ENCODE assay signal across 8 cellular contexts in genomic region chrX:7927259-7928167, GRCh38. TPM values are rescaled to one million over a fixed set of nuclear protein-coding genes. Genes with fewer than 3 reads are reported as not detected.
A peak's percentile ranks its signal among the peaks of the same experiment; 100 is the strongest.
DNase-seq lines count a peak whose midpoint lies in the region; TF ChIP-seq lines count a peak whose summit lies in the region.

A gene with protein sequence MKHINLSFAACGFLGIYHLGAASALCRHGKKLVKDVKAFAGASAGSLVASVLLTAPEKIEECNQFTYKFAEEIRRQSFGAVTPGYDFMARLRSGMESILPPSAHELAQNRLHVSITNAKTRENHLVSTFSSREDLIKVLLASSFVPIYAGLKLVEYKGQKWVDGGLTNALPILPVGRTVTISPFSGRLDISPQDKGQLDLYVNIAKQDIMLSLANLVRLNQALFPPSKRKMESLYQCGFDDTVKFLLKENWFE (minus strand): TSS chrX:7927413. CDS start chrX:7926119, 1,294 bp downstream.

- H3K9me3 Mint-ChIP-seq in HFFc6 = no peaks in the 10 kb centered on the region

- POLR2A ChIA-PET in GM10248 (lab: Yijun Ruan, JAX) = no interaction called here

- peak within 1 kb of the TSS; percentile 87 for H3K4me3 Mint-ChIP-seq in HFFc6

- H3K27ac Mint-ChIP-seq in HFFc6 = peak within 1 kb of the TSS; percentile 93

- H3K27ac ChIP-seq in layer of hippocampus (ENCODE audit: low read depth, low read length) = peak within 1 kb of the TSS; percentile 30

- H3K4me3 ChIP-seq in choroid plexus epithelial cell (ENCODE audit: low read depth, low read length) = peak within 1 kb of the TSS; percentile 72

- CTCF ChIA-PET in GM10248 (lab: Yijun Ruan, JAX) = interaction anchor here (1.2 kb wide), 1 partner anchor 11 kb away, joined by 3 read pairs; no protein-coding TSS in a partner anchor

- TF ChIP-seq CTCF in GM10248 (IDR thresholded peaks at IDR 0.05; ENCODE audit: control extremely low read depth, extremely low read depth, low read depth, missing control alignments) (no peak), HFFc6 (IDR thresholded peaks at IDR 0.05) (no peak), choroid plexus epithelial cell (conservative IDR thresholded peaks at IDR 0.05; ENCODE audit: low read depth, low read length) (peak; percentile 42)

- H3K36me3 Mint-ChIP-seq in HFFc6 (ENCODE audit: low read depth) = no peaks in the 10 kb centered on the region

- H3K27me3 ChIP-seq in layer of hippocampus (ENCODE audit: control insufficient read depth, insufficient read depth, low read length) = no peaks in the 10 kb centered on the region

- DNase-seq in GM10248 (ENCODE audit: extremely low spot score) = peak; percentile 87
- DNase-seq in HFFc6 = peak; percentile 42
- DNase-seq in NCI-H146 treated with DMSO at 0.1 percent for 48 hours (lab: John Stamatoyannopoulos, UW; ENCODE audit: unreplicated experiment) = peak; percentile 66
- DNase-seq in activated CD4-positive, alpha-beta T cell treated with anti-CD3 and anti-CD28 coated beads for 4 hours = peak; percentile 73 to 84
- peak; percentile 80 for DNase-seq in choroid plexus epithelial cell (ENCODE audit: low read depth)
- DNase-seq in stimulated activated CD4-positive, alpha-beta T cell treated with anti-CD3 and anti-CD28 coated beads, Interleukin-1b, Interleukin-23, amount 100 ng/mL, for 24 hours (ENCODE audit: low read depth in 4 of 4, low spot score in 1 of 4) = peak; percentile 35 to 82 (median 66)
- no peak for DNase-seq in COR-L47 (lab: John Stamatoyannopoulos, UW)

- no peaks in the 10 kb centered on the region; the same call in 1 of the 2 replicates for H3K27me3 Mint-ChIP-seq in HFFc6 (ENCODE audit: insufficient read depth)

- H3K4me1 Mint-ChIP-seq in HFFc6 (ENCODE audit: low read depth) = no peaks in the 10 kb centered on the region; the same call in 1 of the 2 replicates

RNA-seq across cellular contexts. Expression of the gene that starts here (rescaled TPM):
- 1 to 10 TPM; 3.4 to 8.3 (median 4.4) TPM for total RNA-seq in HFFc6 (2021; fragmentation: NEBNext Ultra II Directional; extraction: Animal tissue kit (Norgen Biotek cat#: 25700))
